7 cellular contexts compared by ENCODE assay signal in the genomic region with DNA sequence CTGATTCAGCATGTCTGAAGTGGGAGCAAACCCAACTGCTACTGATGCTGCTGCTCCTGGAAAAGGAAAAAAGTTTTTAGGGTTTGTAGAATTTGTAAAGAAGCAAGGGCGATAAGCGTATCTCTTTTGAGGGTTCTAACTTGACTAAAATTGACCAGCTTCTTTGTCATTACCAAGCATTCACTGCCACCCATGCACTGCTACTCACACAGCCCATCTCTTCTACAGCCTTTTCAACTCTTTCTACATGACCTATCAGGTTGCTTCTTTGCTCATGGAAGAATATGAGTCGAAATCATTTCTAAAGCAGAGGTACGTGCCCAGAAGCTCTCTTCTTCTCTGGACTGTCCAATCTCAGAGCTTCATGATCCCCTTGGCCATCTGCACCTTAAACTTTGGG.
"Had no signal": no experiment of that assay in that cellular context is flagged by ENCODE, and none has a peak within 500 bp of the region (broad histone marks: within the 10 kb centered on the region; RNA-seq: fewer than 3 reads in every experiment).

No MANE protein-coding gene starts in this region.

- DNase-seq: GM23248, H7, HCEC 1CT, IMR-90, KG1 had no signal

- FAIRE-seq: HTR-8/SVneo, K562 had no signal

- H3K27ac ChIP-seq: GM23248 had no signal

- H3K4me3 ChIP-seq: GM23248, K562 had no signal

- H3K9ac ChIP-seq: GM23248 had no signal

- ATAC-seq: K562 had no signal

- H2AFZ ChIP-seq: GM23248 had no signal
